In the genomic region with DNA sequence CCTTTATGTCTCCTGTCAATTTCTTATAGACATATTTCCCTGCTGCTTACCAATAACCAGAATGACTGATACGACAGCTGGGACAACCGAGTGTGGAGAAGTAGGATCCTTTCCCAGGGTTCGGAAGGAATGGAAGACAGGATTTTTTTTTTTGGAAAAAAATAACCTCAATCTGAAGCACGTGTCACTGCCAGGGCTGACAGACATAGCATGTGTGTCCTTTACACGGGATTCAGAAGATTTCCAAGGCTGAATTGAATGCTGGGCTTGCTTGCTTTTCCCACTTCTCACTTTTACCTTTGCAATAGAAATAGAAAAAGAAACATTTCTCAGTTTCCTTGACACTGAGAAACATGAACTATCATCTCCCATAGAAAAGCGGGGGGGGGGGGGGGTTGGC, we compare ENCODE assay signal across 33 cellular contexts.
DNase-seq lines count a peak whose midpoint lies in the region; ATAC-seq, FAIRE-seq and TF ChIP-seq lines count a peak whose summit lies in the region.
"Had no signal": no experiment of that assay in that cellular context is flagged by ENCODE, and none has a peak within 500 bp of the region (broad histone marks: within the 10 kb centered on the region; RNA-seq: fewer than 3 reads in every experiment).

No MANE protein-coding gene starts in this region.

- H3K27me3 ChIP-seq in HepG2 (ENCODE audit: control insufficient read depth in 1 of 2, insufficient read depth in 2 of 2, low read length in 2 of 2): no peaks in the 10 kb centered on the region; a peak in 1 of 5 replicates
- no peaks in the 10 kb centered on the region for H3K27me3 ChIP-seq in right lobe of liver
- H3K27me3 ChIP-seq in HCT116 (ENCODE audit: insufficient read depth, low read length): no peaks in the 10 kb centered on the region
- H3K27me3 ChIP-seq: BLaER1; BLaER1 treated with 17β-estradiol and CSF1 and Interleukin-3, amounts not matched to agents 10 nM and 100 nM had no signal

- RAD21 ChIA-PET in HCT116 (lab: Charles Lee; ENCODE audit: low non-redundant PET in 1 of 2, low total read pairs in 2 of 2, uncharacterized antibody in 2 of 2, unreplicated experiment in 2 of 2): no interaction called here

- TF ChIP-seq CTCF in HepG2 (CRISPR knock-in tag; IDR thresholded peaks at IDR 0.05) (no peak), right lobe of liver (IDR thresholded peaks at IDR 0.05) (no peak), HCT116 (IDR thresholded peaks at IDR 0.05 in 2 of 3, conservative IDR thresholded peaks at IDR 0.05 in 1 of 3; ENCODE audit: borderline replicate concordance in 1 of 3, insufficient read depth in 1 of 3, low read depth in 2 of 3, low read length in 2 of 3) (no peak), foreskin fibroblast (IDR thresholded peaks at IDR 0.05; ENCODE audit: low read depth, low read length) (no peak)

- H2AFZ ChIP-seq in HepG2 (ENCODE audit: low read length) (no peak overlapping the region), HCT116 (ENCODE audit: low read depth, low read length, poor library complexity, severe bottlenecking) (no peak overlapping the region)

- H3K9me3 ChIP-seq in HepG2 (ENCODE audit: low read length): no peaks in the 10 kb centered on the region
- H3K9me3 ChIP-seq in right lobe of liver: no peaks in the 10 kb centered on the region
- no peaks in the 10 kb centered on the region for H3K9me3 ChIP-seq in HCT116 (ENCODE audit: control insufficient read depth in 1 of 2, insufficient read depth in 1 of 2, low read depth in 1 of 2, low read length in 2 of 2)
- H3K9me3 ChIP-seq: A549, BE2C, BLaER1, Caco-2 had no signal

- H4K20me1 ChIP-seq in HepG2 (ENCODE audit: insufficient read depth, low read length) (no peaks in the 10 kb centered on the region), HCT116 (ENCODE audit: insufficient read depth) (no peaks in the 10 kb centered on the region)
- H4K20me1 ChIP-seq: BLaER1; BLaER1 treated with 17β-estradiol and CSF1 and Interleukin-3, amounts not matched to agents 10 nM and 100 nM had no signal

- DNase-seq in NCI-H82 treated with DMSO at 0.1 percent for 48 hours (lab: John Stamatoyannopoulos, UW; ENCODE audit: unreplicated experiment): peak; percentile 45
- no peak for DNase-seq in NCI-H82 (lab: John Stamatoyannopoulos, UW)
- DNase-seq in HepG2 (ENCODE audit: low spot score): no peak
- DNase-seq in right lobe of liver: no peak
- no peak for DNase-seq in HCT116 (ENCODE audit: low read depth, low spot score)
- no peak for DNase-seq in foreskin fibroblast
- DNase-seq in T-helper 1 cell: no peak
- DNase-seq: 8988T; ACHN; AML-193; BE2C; Caco-2; Calu3; CD4-positive, alpha-beta memory T cell; CD4-positive, alpha-beta T cell; CD4-positive, CD25-positive, alpha-beta regulatory T cell; CD8-positive, alpha-beta memory T cell; CD8-positive, alpha-beta T cell; COR-L47; DMS 273 treated with DMSO at 0.1 percent for 48 hours; DMS153; DMS53; DMS79; DMS79 treated with DMSO at 0.1 percent for 48 hours; DND-41; EL had no signal

- in situ Hi-C loops in HepG2 (cut with HindIII; ENCODE audit: extremely low pct_ligation_motif_present, low pct_unique_long_range_greater_than_20kb): loop anchor here (25.0 kb wide), 1 partner anchor 202 kb away; no protein-coding TSS in a partner anchor

- H3K9me2 ChIP-seq in HCT116 (ENCODE audit: insufficient read depth): no peaks in the 10 kb centered on the region

- TF ChIP-seq POLR2A in HepG2 (IDR thresholded peaks at IDR 0.05; ENCODE audit: insufficient read depth in 1 of 2, low read depth in 2 of 2, low read length in 2 of 2): no peak
- no peak for TF ChIP-seq POLR2A in right lobe of liver (IDR thresholded peaks at IDR 0.05)
- TF ChIP-seq POLR2A in HCT116 (IDR thresholded peaks at IDR 0.05; ENCODE audit: borderline replicate concordance, extremely low read depth, insufficient read depth, insufficient read length): no peak

- no peaks in the 10 kb centered on the region for H3K36me3 ChIP-seq in HepG2 (replicated peaks in 1 of 2; ENCODE audit: control insufficient read depth in 1 of 2, insufficient read depth in 2 of 2, low read length in 2 of 2)
- no peaks in the 10 kb centered on the region for H3K36me3 ChIP-seq in right lobe of liver
- H3K36me3 ChIP-seq in HCT116 (ENCODE audit: control insufficient read depth in 1 of 2, insufficient read depth in 2 of 2, low read length in 2 of 2): no peaks in the 10 kb centered on the region
- H3K36me3 ChIP-seq: BE2C; BLaER1; BLaER1 treated with 17β-estradiol and CSF1 and Interleukin-3, amounts not matched to agents 10 nM and 100 nM had no signal

- H3K9ac ChIP-seq in HepG2 (ENCODE audit: insufficient read depth, low read depth, low read length): no peak overlapping the region
- no peak overlapping the region for H3K9ac ChIP-seq in HCT116 (ENCODE audit: low read length)
- H3K9ac ChIP-seq: BLaER1; BLaER1 treated with 17β-estradiol and CSF1 and Interleukin-3, amounts not matched to agents 10 nM and 100 nM had no signal

- TF ChIP-seq EP300 in HepG2 (IDR thresholded peaks at IDR 0.05; ENCODE audit: low read depth in 2 of 2, low read length in 2 of 2) (no peak), HepG2 (CRISPR knock-in tag; IDR thresholded peaks at IDR 0.05; ENCODE audit: borderline replicate concordance) (no peak)

- H3K4me1 ChIP-seq in HepG2 (ENCODE audit: insufficient read depth, low read length): no peaks in the 10 kb centered on the region
- H3K4me1 ChIP-seq in right lobe of liver: no peaks in the 10 kb centered on the region
- peaks cover 13 to 28% of the 10 kb centered on the region in 2 experiments; a peak in 3 of 4 replicates for H3K4me1 ChIP-seq in HCT116 (ENCODE audit: control insufficient read depth in 1 of 2, insufficient read depth in 2 of 2, low read length in 2 of 2)
- H3K4me1 ChIP-seq: BE2C had no signal

- FAIRE-seq in HepG2 (lab: Jason Lieb, UNC): no peak
- FAIRE-seq: A204.1, A549 had no signal

- H3K27ac ChIP-seq in HepG2 (ENCODE audit: extremely low read length, insufficient read depth, low read length): no peak overlapping the region
- H3K27ac ChIP-seq in right lobe of liver: no peak overlapping the region
- H3K27ac ChIP-seq in HCT116 (ENCODE audit: low read depth, low read length): peak overlapping the region; percentile 52; the same call in 1 of the 2 replicates
- peak overlapping the region; percentile 9 for H3K27ac ChIP-seq in temporal lobe (ENCODE audit: low read depth, low read length)
- H3K27ac ChIP-seq: 22Rv1; A549; BLaER1; BLaER1 treated with 17β-estradiol and CSF1 and Interleukin-3, amounts not matched to agents 10 nM and 100 nM; C4-2B had no signal

- intact Hi-C loops in HepG2 (cut with micrococcal nuclease; ENCODE audit: unreplicated experiment): loop anchor here (10.0 kb wide), 1 partner anchor 371 kb away; no protein-coding TSS in a partner anchor
- intact Hi-C loops in right lobe of liver (cut with DNase I): no loop called here
- intact Hi-C loops in HCT116 (cut with micrococcal nuclease): loop anchor here (10.0 kb wide), 1 partner anchor 391 kb away; no protein-coding TSS in a partner anchor

- CTCF ChIA-PET in HepG2 (lab: Yijun Ruan, JAX; ENCODE audit: low intra/inter-chr PET ratio, low total read pairs) (no interaction called here), HCT116 (lab: Charles Lee) (no interaction called here)

- H3K4me2 ChIP-seq in HepG2 (ENCODE audit: low read depth, low read length): no peak overlapping the region
- no peak overlapping the region for H3K4me2 ChIP-seq in HCT116 (ENCODE audit: low read length)
- H3K4me2 ChIP-seq: A549; BLaER1; BLaER1 treated with 17β-estradiol and CSF1 and Interleukin-3, amounts not matched to agents 10 nM and 100 nM had no signal

- BruUV-seq in HepG2 (replicated peaks; lab: Mats Ljungman, UMichigan): no TSS peak
- no TSS peak for BruUV-seq in HCT116 (replicated peaks; lab: Mats Ljungman, UMichigan)

- WGBS in HepG2 (ENCODE audit: low lambda C conversion rate): 2% methylated on average over 6 of the region's 6 CpGs
- 55% methylated on average over 6 of the region's 6 CpGs for WGBS in right lobe of liver (ENCODE audit: insufficient coverage, low coverage, low lambda C conversion rate, missing lambda C conversion rate)

- POLR2A ChIA-PET in HepG2 (lab: Yijun Ruan, JAX) (no interaction called here), HCT116 (lab: Charles Lee) (no interaction called here)

- no peaks in the 10 kb centered on the region for H3K79me2 ChIP-seq in HepG2 (ENCODE audit: insufficient read depth, low read length)
- no peaks in the 10 kb centered on the region for H3K79me2 ChIP-seq in HCT116 (ENCODE audit: insufficient read depth, low read length)

- H3K4me3 ChIP-seq in HepG2 (replicated peaks in 1 of 3; ENCODE audit: insufficient read depth in 1 of 3, low read depth in 2 of 3, low read length in 3 of 3): no peak overlapping the region
- H3K4me3 ChIP-seq in right lobe of liver: no peak overlapping the region
- no peak overlapping the region for H3K4me3 ChIP-seq in HCT116 (replicated peaks in 1 of 2; ENCODE audit: low read depth in 1 of 2, low read length in 2 of 2)
- H3K4me3 ChIP-seq in foreskin fibroblast (ENCODE audit: low read depth in 1 of 2, low read length in 2 of 2): no peak overlapping the region
- H3K4me3 ChIP-seq: A549; BLaER1; BLaER1 treated with 17β-estradiol and CSF1 and Interleukin-3, amounts not matched to agents 10 nM and 100 nM had no signal

- TF ChIP-seq RAD21 in HepG2 (CRISPR knock-in tag; IDR thresholded peaks at IDR 0.05) (no peak), HCT116 (IDR thresholded peaks at IDR 0.05; ENCODE audit: low read depth) (no peak)

- ATAC-seq in HepG2: no peak
- no peak for ATAC-seq in right lobe of liver
- ATAC-seq in HCT116: no peak
- ATAC-seq: A549; CD8-positive, alpha-beta T cell had no signal

TF ChIP-seq in HCT116, 20 proteins besides CTCF, POLR2A, EP300 and RAD21 (continues in another document):
- TF ChIP-seq, protein P1, sequence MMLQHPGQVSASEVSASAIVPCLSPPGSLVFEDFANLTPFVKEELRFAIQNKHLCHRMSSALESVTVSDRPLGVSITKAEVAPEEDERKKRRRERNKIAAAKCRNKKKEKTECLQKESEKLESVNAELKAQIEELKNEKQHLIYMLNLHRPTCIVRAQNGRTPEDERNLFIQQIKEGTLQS (IDR thresholded peaks at IDR 0.05): no peak
- TF ChIP-seq EZH2 (IDR thresholded peaks at IDR 0.05): no peak
- TF ChIP-seq CBX3 (IDR thresholded peaks at IDR 0.05; ENCODE audit: low read depth): no peak
- TF ChIP-seq, protein P2, sequence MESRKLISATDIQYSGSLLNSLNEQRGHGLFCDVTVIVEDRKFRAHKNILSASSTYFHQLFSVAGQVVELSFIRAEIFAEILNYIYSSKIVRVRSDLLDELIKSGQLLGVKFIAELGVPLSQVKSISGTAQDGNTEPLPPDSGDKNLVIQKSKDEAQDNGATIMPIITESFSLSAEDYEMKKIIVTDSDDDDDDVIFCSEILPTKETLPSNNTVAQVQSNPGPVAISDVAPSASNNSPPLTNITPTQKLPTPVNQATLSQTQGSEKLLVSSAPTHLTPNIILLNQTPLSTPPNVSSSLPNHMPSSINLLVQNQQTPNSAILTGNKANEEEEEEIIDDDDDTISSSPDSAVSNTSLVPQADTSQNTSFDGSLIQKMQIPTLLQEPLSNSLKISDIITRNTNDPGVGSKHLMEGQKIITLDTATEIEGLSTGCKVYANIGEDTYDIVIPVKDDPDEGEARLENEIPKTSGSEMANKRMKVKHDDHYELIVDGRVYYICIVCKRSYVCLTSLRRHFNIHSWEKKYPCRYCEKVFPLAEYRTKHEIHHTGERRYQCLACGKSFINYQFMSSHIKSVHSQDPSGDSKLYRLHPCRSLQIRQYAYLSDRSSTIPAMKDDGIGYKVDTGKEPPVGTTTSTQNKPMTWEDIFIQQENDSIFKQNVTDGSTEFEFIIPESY (IDR thresholded peaks at IDR 0.05; ENCODE audit: extremely low read depth, insufficient replicate concordance, low read length): no peak

Comparison
In these comparisons a context has a peak if more than half of its experiments do, and no peak if none do; other contexts are left out.
1. intact Hi-C loops: an anchor here in HepG2 (10.0 kb wide) and HCT116 (10.0 kb wide); none called in right lobe of liver.
2. H3K27ac ChIP-seq: peak in HCT116 (single experiment) and temporal lobe (single experiment); none in HepG2 (single experiment) and right lobe of liver (0 of 3).